ENCODE assay signal across 22 cellular contexts in the genomic region with DNA sequence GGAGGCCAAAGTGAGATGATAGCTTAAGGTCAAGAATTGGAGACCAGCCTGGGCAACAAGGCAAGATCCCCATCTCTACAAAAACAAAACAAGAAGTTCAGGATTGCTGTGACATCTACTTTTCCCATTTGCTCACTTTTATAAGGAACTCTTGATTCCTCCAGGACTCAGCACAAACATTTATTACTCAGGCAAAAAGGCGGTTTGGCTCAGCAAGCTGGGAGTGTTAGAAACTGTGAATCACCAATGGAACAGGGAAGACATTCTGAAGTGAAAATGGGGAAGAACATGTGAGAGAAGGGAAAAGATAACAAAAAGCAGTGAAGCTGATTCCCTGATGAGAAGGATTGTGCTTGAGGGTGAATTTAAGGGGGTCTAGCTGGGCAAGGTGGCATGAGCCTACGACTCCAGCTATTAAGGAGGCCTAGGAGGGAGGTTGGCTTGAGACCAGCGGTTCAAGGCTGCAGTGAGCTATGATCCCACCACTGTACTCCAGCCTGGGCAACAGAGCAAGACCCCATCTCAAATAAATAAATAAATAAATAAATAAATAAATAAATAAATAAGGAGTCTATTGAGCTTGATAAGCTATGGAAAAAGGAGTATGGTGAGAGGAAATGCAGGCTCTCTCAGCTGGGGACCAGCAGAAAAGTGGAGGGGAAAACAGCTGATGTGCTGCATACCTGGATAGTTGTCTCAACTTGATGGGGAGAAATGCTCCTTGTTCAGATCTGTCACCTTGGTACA.
"Had no signal": no experiment of that assay in that cellular context is flagged by ENCODE, and none has a peak within 500 bp of the region (broad histone marks: within the 10 kb centered on the region; RNA-seq: fewer than 3 reads in every experiment).

No MANE protein-coding gene starts in this region.

- H3K4me2 ChIP-seq: hepatocyte, neural progenitor cell had no signal

- H3K27ac ChIP-seq: hepatocyte, left lung, neural progenitor cell, spleen, tibial nerve had no signal

- ATAC-seq: activated CD4-positive, alpha-beta T cell treated with anti-CD3 and anti-CD28 coated beads for 36 hours; left lung; naive thymus-derived CD8-positive, alpha-beta T cell had no signal

- DNase-seq: activated B cell treated with CpG ODN at 0.5 μM for 24 hours; activated CD4-positive, alpha-beta T cell treated with anti-CD3 and anti-CD28 coated beads for 36 hours; activated CD4-positive, alpha-beta T cell treated with anti-CD3 and anti-CD28 coated beads, Interleukin-2, amount 50 U/mL, for 4 hours; activated CD8-positive, alpha-beta memory T cell treated with anti-CD3 and anti-CD28 coated beads for 24 hours; activated CD8-positive, alpha-beta memory T cell treated with anti-CD3 and anti-CD28 coated beads, Interleukin-2, amount 50 U/mL, for 4 hours; activated naive CD4-positive, alpha-beta T cell treated with Interleukin-2 at 50 U/mL for 16 hours; activated naive CD8-positive, alpha-beta T cell treated with anti-CD3 and anti-CD28 coated beads for 36 hours; activated T-cell treated with anti-CD3 and anti-CD28 coated beads, Interleukin-2, amount 50 U/mL, for 24 hours; cerebellar nuclear complex; glutamatergic neuron; kidney glomerular epithelial cell; left lung; naive thymus-derived CD8-positive, alpha-beta T cell; retina; spleen; stimulated activated CD4-positive, alpha-beta T cell treated with anti-CD3 and anti-CD28 coated beads, Interleukin-4, amount 100 ng/mL, for 24 hours; stimulated activated naive CD4-positive, alpha-beta T cell treated with Interleukin-2 at 50 U/mL for 16 hours; substantia nigra; T1000 had no signal

- H3K9ac ChIP-seq: neural progenitor cell had no signal

- H3K4me3 ChIP-seq: hepatocyte, left lung, neural progenitor cell, spleen, tibial nerve had no signal

- H3K79me2 ChIP-seq: hepatocyte had no signal

- H3K36me3 ChIP-seq: left lung, neural progenitor cell, spleen, tibial nerve had no signal

- H2AFZ ChIP-seq: hepatocyte, neural progenitor cell had no signal

- H3K27me3 ChIP-seq: tibial nerve had no signal

- H3K9me3 ChIP-seq: left lung, spleen, tibial nerve had no signal
